Comparison of ENCODE assay signal across 28 cellular contexts in genomic region chr3:25992606-25993005, GRCh38.
"Had no signal": no experiment of that assay in that cellular context is flagged by ENCODE, and none has a peak within 500 bp of the region (broad histone marks: within the 10 kb centered on the region; RNA-seq: fewer than 3 reads in every experiment).

No MANE protein-coding gene starts in this region.

- H3K27me3 ChIP-seq: stomach, suprapubic skin, testis, thyroid gland, tibial artery, tibial nerve, transverse colon, upper lobe of left lung, upper lobe of right lung, uterus, vagina had no signal

- ATAC-seq: stimulated activated effector memory CD8-positive, alpha-beta T cell treated with anti-CD3 and anti-CD28 coated beads, Interleukin-12 subunit alpha, Interleukin-12 subunit beta, amount 100 ng/mL, for 72 hours; stimulated activated memory B cell treated with anti-CD40 and anti-IgM and Interleukin-4, amounts not matched to agents 10 μg/mL and 1 μg/mL and 100 μg/mL, for 72 hours; stimulated activated naive B cell treated with anti-CD40 and anti-IgM and Interleukin-4, amounts not matched to agents 10 μg/mL and 1 μg/mL and 100 μg/mL, for 72 hours; stimulated activated naive CD8-positive, alpha-beta T cell treated with anti-CD3 and anti-CD28 coated beads, Interleukin-15, amount 100 ng/mL, for 72 hours; stimulated activated naive CD8-positive, alpha-beta T cell treated with anti-CD3 and anti-CD28 coated beads, Interleukin-15, Interleukin-2, amounts not matched to agents 100 U/mL and 50 U/mL, for 24 hours; upper lobe of right lung had no signal

- H3K27me3 Mint-ChIP-seq: stimulated activated memory B cell treated with anti-CD40 and anti-IgM and Interleukin-4, amounts not matched to agents 10 μg/mL and 1 μg/mL and 100 μg/mL, for 72 hours; stimulated activated naive B cell treated with anti-CD40 and anti-IgM and Interleukin-4, amounts not matched to agents 10 μg/mL and 1 μg/mL and 100 μg/mL, for 72 hours; stimulated activated naive CD8-positive, alpha-beta T cell treated with anti-CD3 and anti-CD28 coated beads, Interleukin-15, amount 100 ng/mL, for 72 hours; stimulated activated naive CD8-positive, alpha-beta T cell treated with anti-CD3 and anti-CD28 coated beads, Interleukin-15, Interleukin-2, amounts not matched to agents 100 ng/mL and 50 ng/mL, for 24 hours; type B pancreatic cell had no signal

- DNase-seq: stimulated activated CD4-positive, alpha-beta T cell treated with anti-CD3 and anti-CD28 coated beads, Interleukin-2, amount 100 ng/mL, for 48 hours; stimulated activated CD4-positive, alpha-beta T cell treated with anti-CD3 and anti-CD28 coated beads, Interleukin-4, amount 100 ng/mL, for 1 hour; stimulated activated CD4-positive, alpha-beta T cell treated with anti-CD3 and anti-CD28 coated beads, Interleukin-4, amount 100 ng/mL, for 24 hours; stimulated activated CD4-positive, alpha-beta T cell treated with anti-CD3 and anti-CD28 coated beads, Interleukin-4, amount 100 ng/mL, for 4 hours; stimulated activated CD8-positive, alpha-beta memory T cell treated with anti-CD3 and anti-CD28 coated beads, Interleukin-4, amount 100 ng/mL, for 48 hours; stimulated activated naive B cell treated with anti-CD40 and anti-IgM and Interleukin-4, amounts not matched to agents 10 μg/mL and 1 μg/mL and 100 μg/mL, for 72 hours; stimulated activated naive CD4-positive, alpha-beta T cell; stimulated activated naive CD4-positive, alpha-beta T cell treated with Interleukin-2 at 50 U/mL for 16 hours; stimulated activated naive CD8-positive, alpha-beta T cell treated with anti-CD3 and anti-CD28 coated beads, Interleukin-15, amount 100 ng/mL, for 72 hours; stimulated activated naive CD8-positive, alpha-beta T cell treated with anti-CD3 and anti-CD28 coated beads, Interleukin-15, Interleukin-2, amounts not matched to agents 100 U/mL and 50 U/mL, for 24 hours; stomach; substantia nigra; testis; thyroid gland; tibial artery; transverse colon; trophoblast cell; upper lobe of left lung; upper lobe of right lung; uterus had no signal

- H3K27ac Mint-ChIP-seq: stimulated activated effector memory CD8-positive, alpha-beta T cell treated with anti-CD3 and anti-CD28 coated beads, Interleukin-12 subunit alpha, Interleukin-12 subunit beta, amount 100 ng/mL, for 72 hours; stimulated activated memory B cell treated with anti-CD40 and anti-IgM and Interleukin-4, amounts not matched to agents 10 μg/mL and 1 μg/mL and 100 μg/mL, for 72 hours; stimulated activated naive B cell treated with anti-CD40 and anti-IgM and Interleukin-4, amounts not matched to agents 10 μg/mL and 1 μg/mL and 100 μg/mL, for 72 hours; stimulated activated naive CD8-positive, alpha-beta T cell treated with anti-CD3 and anti-CD28 coated beads, Interleukin-15, amount 100 ng/mL, for 72 hours; stimulated activated naive CD8-positive, alpha-beta T cell treated with anti-CD3 and anti-CD28 coated beads, Interleukin-15, Interleukin-2, amounts not matched to agents 100 ng/mL and 50 ng/mL, for 24 hours; type B pancreatic cell had no signal

- H3K27ac ChIP-seq: stomach, suprapubic skin, testis, thoracic aorta, thyroid gland, tibial artery, tibial nerve, transverse colon, upper lobe of left lung, upper lobe of right lung, uterus, vagina had no signal

- H3K36me3 Mint-ChIP-seq: stimulated activated effector memory CD8-positive, alpha-beta T cell treated with anti-CD3 and anti-CD28 coated beads, Interleukin-12 subunit alpha, Interleukin-12 subunit beta, amount 100 ng/mL, for 72 hours; stimulated activated memory B cell treated with anti-CD40 and anti-IgM and Interleukin-4, amounts not matched to agents 10 μg/mL and 1 μg/mL and 100 μg/mL, for 72 hours; stimulated activated naive B cell treated with anti-CD40 and anti-IgM and Interleukin-4, amounts not matched to agents 10 μg/mL and 1 μg/mL and 100 μg/mL, for 72 hours; type B pancreatic cell had no signal

- H3K4me3 Mint-ChIP-seq: stimulated activated effector memory CD8-positive, alpha-beta T cell treated with anti-CD3 and anti-CD28 coated beads, Interleukin-12 subunit alpha, Interleukin-12 subunit beta, amount 100 ng/mL, for 72 hours; stimulated activated memory B cell treated with anti-CD40 and anti-IgM and Interleukin-4, amounts not matched to agents 10 μg/mL and 1 μg/mL and 100 μg/mL, for 72 hours; stimulated activated naive B cell treated with anti-CD40 and anti-IgM and Interleukin-4, amounts not matched to agents 10 μg/mL and 1 μg/mL and 100 μg/mL, for 72 hours; stimulated activated naive CD8-positive, alpha-beta T cell treated with anti-CD3 and anti-CD28 coated beads, Interleukin-15, amount 100 ng/mL, for 72 hours; stimulated activated naive CD8-positive, alpha-beta T cell treated with anti-CD3 and anti-CD28 coated beads, Interleukin-15, Interleukin-2, amounts not matched to agents 100 ng/mL and 50 ng/mL, for 24 hours; type B pancreatic cell had no signal

- H3K9me3 ChIP-seq: testis, thyroid gland, upper lobe of right lung had no signal

- H3K4me1 ChIP-seq: suprapubic skin, testis, thyroid gland, tibial artery, tibial nerve, transverse colon, upper lobe of left lung, upper lobe of right lung, uterus, vagina had no signal

- H3K4me1 Mint-ChIP-seq: stimulated activated effector memory CD8-positive, alpha-beta T cell treated with anti-CD3 and anti-CD28 coated beads, Interleukin-12 subunit alpha, Interleukin-12 subunit beta, amount 100 ng/mL, for 72 hours; stimulated activated memory B cell treated with anti-CD40 and anti-IgM and Interleukin-4, amounts not matched to agents 10 μg/mL and 1 μg/mL and 100 μg/mL, for 72 hours; stimulated activated naive B cell treated with anti-CD40 and anti-IgM and Interleukin-4, amounts not matched to agents 10 μg/mL and 1 μg/mL and 100 μg/mL, for 72 hours; stimulated activated naive CD8-positive, alpha-beta T cell treated with anti-CD3 and anti-CD28 coated beads, Interleukin-15, amount 100 ng/mL, for 72 hours had no signal

- H3K36me3 ChIP-seq: stomach, suprapubic skin, thoracic aorta, thyroid gland, tibial artery, tibial nerve, transverse colon, upper lobe of left lung, upper lobe of right lung, uterus, vagina had no signal

- H3K4me3 ChIP-seq: stomach, suprapubic skin, testis, thoracic aorta, thyroid gland, tibial artery, tibial nerve, transverse colon, upper lobe of left lung, upper lobe of right lung, uterus, vagina had no signal
